ENCODE assay signal across 8 cellular contexts in genomic region chr9:125190371-125190801, GRCh38. TPM values are rescaled to one million over a fixed set of nuclear protein-coding genes. Genes with fewer than 3 reads are reported as not detected.
A peak's percentile ranks its signal among the peaks of the same experiment; 100 is the strongest.
DNase-seq lines count a peak whose midpoint lies in the region; ATAC-seq and TF ChIP-seq lines count a peak whose summit lies in the region.

No MANE protein-coding gene starts in this region.

- peak overlapping the region; percentile 91 for H3K27ac Mint-ChIP-seq in natural killer cell

- no peaks in the 10 kb centered on the region for H3K36me3 Mint-ChIP-seq in natural killer cell

- DNase-seq in DMS53 (lab: John Stamatoyannopoulos, UW) (peak; percentile 62), DMS53 treated with DMSO at 0.1 percent for 48 hours (lab: John Stamatoyannopoulos, UW; ENCODE audit: unreplicated experiment) (no peak), SK-N-MC (ENCODE audit: low read depth, low spot score) (no peak), dorsolateral prefrontal cortex (peak in 2 of 10 donors; percentile 3 to 11), natural killer cell (no peak), iPS-NIHi11 (ENCODE audit: low spot score) (no peak), NCI-H2107 treated with DMSO at 0.1 percent for 48 hours (lab: John Stamatoyannopoulos, UW; ENCODE audit: unreplicated experiment) (no peak)

- H3K9me3 Mint-ChIP-seq in natural killer cell: no peaks in the 10 kb centered on the region

- peak overlapping the region; percentile 94 for H3K4me3 Mint-ChIP-seq in natural killer cell

- H3K27me3 ChIP-seq in dorsolateral prefrontal cortex: no peaks in the 10 kb centered on the region

- H3K4me1 Mint-ChIP-seq in natural killer cell: peaks cover 15 to 18% of the 10 kb centered on the region in 2 donors

- peak overlapping the region; percentile 96 for H3K9ac ChIP-seq in SK-N-MC (ENCODE audit: insufficient read length)

- H3K27ac ChIP-seq in SK-N-MC (peak overlapping the region; percentile 89), dorsolateral prefrontal cortex (peak overlapping the region; percentile 47 to 96 (median 87))

- TF ChIP-seq CTCF in dorsolateral prefrontal cortex (IDR thresholded peaks at IDR 0.05 in 54 of 56, conservative IDR thresholded peaks at IDR 0.05 in 2 of 56; ENCODE audit: low read depth in 1 of 56, partially characterized antibody in 56 of 56) (no peak), natural killer cell (IDR thresholded peaks at IDR 0.05) (no peak)

- no peaks in the 10 kb centered on the region for H3K9me3 ChIP-seq in SK-N-MC (ENCODE audit: low read depth, low read length)

- H3K4me3 ChIP-seq in SK-N-MC: peak overlapping the region; percentile 89
- peak overlapping the region; percentile 63 to 100 (median 97) for H3K4me3 ChIP-seq in dorsolateral prefrontal cortex

- H3K27me3 Mint-ChIP-seq in natural killer cell (ENCODE audit: low read depth in 2 of 2): no peaks in the 10 kb centered on the region

- H3K36me3 ChIP-seq in SK-N-MC (ENCODE audit: insufficient read depth, low read length): no peaks in the 10 kb centered on the region

- intact Hi-C loops in dorsolateral prefrontal cortex (cut with DNase I) (no loop called here), natural killer cell (cut with micrococcal nuclease) (no loop called here)

- ATAC-seq in natural killer cell: no peak
- ATAC-seq in GM19351 (IDR thresholded peaks at IDR 0.05; ENCODE audit: unreplicated experiment): no peak

RNA-seq across cellular contexts. Expression of gene PPP6C, which starts 0.8 kb away (rescaled TPM):
- 10 to 100 TPM; 30.0 to 59.2 (median 44.9) TPM for total RNA-seq in dorsolateral prefrontal cortex
- 10 to 100 TPM; 31.1 to 37.4 (median 34.8) TPM for total RNA-seq in natural killer cell

RNA-seq across cellular contexts. Expression of gene RABEPK, which starts 10.0 kb away (rescaled TPM):
- total RNA-seq in dorsolateral prefrontal cortex (10 to 100 TPM; 15.3 to 31.2 (median 21.3) TPM), natural killer cell (10 to 100 TPM; 10.6 to 13.1 (median 11.8) TPM)

RNA-seq across cellular contexts. Expression of gene SCAI, which starts 47.1 kb away (rescaled TPM):
- 10 to 100 TPM; 19.8 to 73.6 (median 49.9) TPM for total RNA-seq in dorsolateral prefrontal cortex
- 10 to 100 TPM in 2 of 3 donors, 1 to 10 TPM in 1; 8.5 to 13.0 (median 10.7) TPM for total RNA-seq in natural killer cell

RNA-seq across cellular contexts. Expression of gene HSPA5, which starts 50.8 kb away (rescaled TPM):
- total RNA-seq in dorsolateral prefrontal cortex: 100 to 1,000 TPM in 74 of 120 experiments, 10 to 100 TPM in 46; 62.3 to 341 (median 107) TPM
- 100 to 1,000 TPM; 222 to 281 (median 275) TPM for total RNA-seq in natural killer cell
